In the genomic region with DNA sequence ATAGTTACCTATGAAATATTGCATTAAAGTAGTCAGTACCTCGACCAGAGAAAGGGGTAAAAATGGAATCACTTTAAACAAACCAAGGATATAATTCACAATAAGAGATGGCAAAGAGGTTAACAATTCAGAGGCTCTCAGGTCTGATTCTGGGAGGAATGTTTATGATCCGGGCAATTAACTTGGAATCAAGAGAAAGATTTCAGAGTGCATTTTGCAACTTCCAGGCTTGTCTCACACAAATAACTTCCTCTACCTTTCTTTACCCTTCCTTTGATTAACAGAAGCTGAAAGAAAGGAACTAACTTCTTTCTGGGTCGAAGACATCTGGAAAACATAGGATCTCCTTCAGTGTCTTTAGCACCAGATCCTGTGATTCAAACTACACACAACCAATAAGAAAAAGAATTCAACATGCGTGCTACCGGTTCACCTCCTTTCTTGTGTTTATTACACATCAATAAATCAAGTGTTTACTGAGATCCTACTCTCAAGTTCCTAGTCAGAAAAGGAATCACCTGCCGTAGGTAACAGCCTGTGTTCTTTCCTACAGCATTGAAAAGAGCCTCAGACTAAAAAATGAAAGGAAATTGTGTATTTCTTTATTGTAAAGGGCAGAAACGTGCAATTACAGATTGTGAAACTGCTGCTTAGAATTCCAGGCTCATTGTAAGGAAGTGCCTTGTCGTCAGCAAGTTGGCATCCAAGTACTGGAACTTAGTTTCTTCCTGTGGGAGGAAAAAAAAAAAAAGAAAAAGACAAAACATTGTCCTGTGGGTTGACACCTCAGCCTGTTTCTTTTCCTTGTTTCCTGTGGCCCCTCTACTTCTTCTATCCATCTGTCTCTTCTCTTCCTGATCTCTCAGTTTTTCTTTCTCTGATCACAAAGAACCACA, we compare ENCODE assay signal across 12 cellular contexts. TPM values are rescaled to one million over a fixed set of nuclear protein-coding genes. Genes with fewer than 3 reads are reported as not detected.
DNase-seq lines count a peak whose midpoint lies in the region; ATAC-seq and TF ChIP-seq lines count a peak whose summit lies in the region.
"Had no signal": no experiment of that assay in that cellular context is flagged by ENCODE, and none has a peak within 500 bp of the region (broad histone marks: within the 10 kb centered on the region; RNA-seq: fewer than 3 reads in every experiment).

No MANE protein-coding gene starts in this region.

- H3K9me2 ChIP-seq in GM23338 (ENCODE audit: insufficient read depth): peaks cover 9% of the 10 kb centered on the region

- peaks cover 12% of the 10 kb centered on the region for H3K36me3 Mint-ChIP-seq in GM23338 (ENCODE audit: low read depth)
- no peaks in the 10 kb centered on the region for H3K36me3 Mint-ChIP-seq in dendritic cell treated with granulocyte-macrophage colony-stimulating factor and Interleukin-4, amounts not matched to agents 40 ng/mL and 50 ng/mL, for 4 days (ENCODE audit: low read depth)

- no peak for TF ChIP-seq CTCF in GM23338 (conservative IDR thresholded peaks at IDR 0.05; ENCODE audit: low read depth in 2 of 2)
- no peak for TF ChIP-seq CTCF in lower lobe of right lung (IDR thresholded peaks at IDR 0.05)

- H3K4me3 Mint-ChIP-seq in GM23338: no peak overlapping the region
- H3K4me3 Mint-ChIP-seq in dendritic cell treated with granulocyte-macrophage colony-stimulating factor and Interleukin-4, amounts not matched to agents 40 ng/mL and 50 ng/mL, for 4 days: peak overlapping the region; percentile 58
- H3K4me3 Mint-ChIP-seq: T-helper 1 cell treated with Interleukin-12 subunit alpha and Interleukin-12 subunit beta and Interleukin-4 antibody, amounts not matched to agents 30 μg/mL and 1 μg/mL, for 36 hours had no signal

- H3K9me3 Mint-ChIP-seq in GM23338: peaks cover 10% of the 10 kb centered on the region
- H3K9me3 Mint-ChIP-seq in dendritic cell treated with granulocyte-macrophage colony-stimulating factor and Interleukin-4, amounts not matched to agents 40 ng/mL and 50 ng/mL, for 4 days: no peaks in the 10 kb centered on the region
- H3K9me3 Mint-ChIP-seq: T-helper 1 cell treated with Interleukin-12 subunit alpha and Interleukin-12 subunit beta and Interleukin-4 antibody, amounts not matched to agents 30 μg/mL and 1 μg/mL, for 36 hours had no signal

- no peaks in the 10 kb centered on the region for H3K79me2 ChIP-seq in ACC112 (ENCODE audit: control insufficient read depth, insufficient read depth, low read length, unreplicated experiment)
- no peaks in the 10 kb centered on the region for H3K79me2 ChIP-seq in GM23338 (replicated peaks; ENCODE audit: insufficient read depth)

- H3K27ac Mint-ChIP-seq in GM23338: no peak overlapping the region
- H3K27ac Mint-ChIP-seq in dendritic cell treated with granulocyte-macrophage colony-stimulating factor and Interleukin-4, amounts not matched to agents 40 ng/mL and 50 ng/mL, for 4 days: peak overlapping the region; percentile 50
- H3K27ac Mint-ChIP-seq: T-helper 1 cell treated with Interleukin-12 subunit alpha and Interleukin-12 subunit beta and Interleukin-4 antibody, amounts not matched to agents 30 μg/mL and 1 μg/mL, for 36 hours had no signal

- H3F3A ChIP-seq in GM23338 (replicated peaks; ENCODE audit: low read depth): no peaks in the 10 kb centered on the region

- H3K4me3 ChIP-seq in ACC112 (ENCODE audit: low read depth, low read length) (peak overlapping the region; percentile 15; the same call in 1 of the 2 replicates), GM23338 (no peak overlapping the region), lower lobe of right lung (no peak overlapping the region)
- H3K4me3 ChIP-seq: BLaER1 had no signal

- H3K36me3 ChIP-seq in ACC112 (ENCODE audit: insufficient read depth, low read length) (no peaks in the 10 kb centered on the region), GM23338 (ENCODE audit: insufficient read depth) (peaks cover 5% of the 10 kb centered on the region; the same call in 1 of the 2 replicates), lower lobe of right lung (no peaks in the 10 kb centered on the region)
- H3K36me3 ChIP-seq: BLaER1 had no signal

- ATAC-seq in GM23338 (no peak), lower lobe of right lung (peak; percentile 37 to 61), SK-N-SH treated with all-trans-retinoic acid at 6 μM for 48 hours (no peak), HG02798 (IDR thresholded peaks at IDR 0.05; ENCODE audit: poor library complexity, unreplicated experiment) (no peak), HG02884 (IDR thresholded peaks at IDR 0.05; ENCODE audit: unreplicated experiment) (no peak)

- H3K27me3 ChIP-seq in ACC112 (ENCODE audit: insufficient read depth, low read length) (no peaks in the 10 kb centered on the region), GM23338 (ENCODE audit: insufficient read depth) (no peaks in the 10 kb centered on the region), lower lobe of right lung (ENCODE audit: low read depth) (no peaks in the 10 kb centered on the region)
- H3K27me3 ChIP-seq: BLaER1 had no signal

- intact Hi-C loops in dendritic cell treated with granulocyte-macrophage colony-stimulating factor and Interleukin-4, amounts not matched to agents 40 ng/mL and 50 ng/mL, for 4 days (cut with micrococcal nuclease): no loop called here
- intact Hi-C loops in lower lobe of right lung (cut with DNase I): no loop called here

- H3K27ac ChIP-seq in ACC112 (ENCODE audit: low read depth, low read length): peak overlapping the region; percentile 25
- H3K27ac ChIP-seq in GM23338 (ENCODE audit: low read depth): no peak overlapping the region
- H3K27ac ChIP-seq in lower lobe of right lung: no peak overlapping the region
- H3K27ac ChIP-seq: BLaER1, HL-60 had no signal

- H3K9me3 ChIP-seq in lower lobe of right lung: no peaks in the 10 kb centered on the region
- H3K9me3 ChIP-seq: BLaER1 had no signal

- DNase-seq in GM23338 (ENCODE audit: low spot score) (no peak), lower lobe of right lung (no peak), COR-L47 (lab: John Stamatoyannopoulos, UW) (no peak)
- DNase-seq: activated CD8-positive, alpha-beta memory T cell treated with anti-CD3 and anti-CD28 coated beads for 24 hours had no signal

- H3K4me1 Mint-ChIP-seq in GM23338: peaks cover 7% of the 10 kb centered on the region
- peaks cover 24% of the 10 kb centered on the region for H3K4me1 Mint-ChIP-seq in dendritic cell treated with granulocyte-macrophage colony-stimulating factor and Interleukin-4, amounts not matched to agents 40 ng/mL and 50 ng/mL, for 4 days (ENCODE audit: low read depth)

- H3K4me1 ChIP-seq in ACC112 (ENCODE audit: control insufficient read depth, insufficient read depth, low read length, unreplicated experiment) (peaks cover 11% of the 10 kb centered on the region), GM23338 (ENCODE audit: insufficient read depth) (no peaks in the 10 kb centered on the region), lower lobe of right lung (peaks cover 19% of the 10 kb centered on the region)
- H3K4me1 ChIP-seq: BLaER1 had no signal

- H2AFZ ChIP-seq in ACC112 (ENCODE audit: low read length, unreplicated experiment): peak overlapping the region; percentile 85
- peak overlapping the region; percentile 81 for H2AFZ ChIP-seq in GM23338

- H4K20me1 ChIP-seq in GM23338 (replicated peaks; ENCODE audit: insufficient read depth): no peaks in the 10 kb centered on the region
- H4K20me1 ChIP-seq: BLaER1 had no signal

- H3K4me2 ChIP-seq in GM23338: no peak overlapping the region
- H3K4me2 ChIP-seq: BLaER1 had no signal

- H3K27me3 Mint-ChIP-seq in GM23338 (ENCODE audit: insufficient read depth, low read depth, poor library complexity): no peaks in the 10 kb centered on the region
- H3K27me3 Mint-ChIP-seq in dendritic cell treated with granulocyte-macrophage colony-stimulating factor and Interleukin-4, amounts not matched to agents 40 ng/mL and 50 ng/mL, for 4 days: no peaks in the 10 kb centered on the region

TF ChIP-seq in GM23338, 12 proteins besides CTCF, POLR2A, EP300 and RAD21 (continues in another document):
- no peak for TF ChIP-seq CREB1 (CRISPR knock-in tag; IDR thresholded peaks at IDR 0.05; ENCODE audit: low read depth)

TF ChIP-seq in SK-N-SH treated with all-trans-retinoic acid at 6 μM for 48 hours, 23 proteins besides CTCF, POLR2A, EP300 and RAD21:
- TF ChIP-seq BACH2 (CRISPR knock-in tag; IDR thresholded peaks at IDR 0.05; ENCODE audit: borderline replicate concordance): no peak

RNA-seq across cellular contexts. Expression of a gene that starts 29.5 kb away (rescaled TPM):
- total RNA-seq in GM23338 (2014; rRNA removed; shearing (Covaris generic)): not detected in 2 replicates
- not detected in 2 replicates for polyA plus RNA-seq in GM23338 (2016; fragmentation: Nextera tagmentation; extraction: Ambion mirVana)
- total RNA-seq in lower lobe of right lung: not detected

Comparison
In these comparisons a context has a peak if more than half of its experiments do, and no peak if none do; other contexts are left out.
1. ATAC-seq: peak in lower lobe of right lung (2 of 2); none in GM23338 (single experiment), SK-N-SH treated with all-trans-retinoic acid at 6 μM for 48 hours (single experiment), HG02798 (single experiment) and HG02884 (single experiment).